In genomic region chr5:179409806-179410205, GRCh38 we compare ENCODE assay signal across 19 cellular contexts.
"Had no signal": no experiment of that assay in that cellular context is flagged by ENCODE, and none has a peak within 500 bp of the region (broad histone marks: within the 10 kb centered on the region; RNA-seq: fewer than 3 reads in every experiment).

No MANE protein-coding gene starts in this region.

- H3K4me3 ChIP-seq: heart right ventricle, left ventricle myocardium inferior, spleen, tibial artery had no signal

- H3K36me3 ChIP-seq: heart right ventricle, left ventricle myocardium inferior, spleen, tibial artery had no signal

- H3K9me3 ChIP-seq: heart right ventricle, left ventricle myocardium inferior, spleen, tibial artery had no signal

- H3K27me3 ChIP-seq: spleen had no signal

- H3K27ac ChIP-seq: epithelial cell of prostate, heart right ventricle, left ventricle myocardium inferior, spleen, tibial artery had no signal

- H3K4me1 ChIP-seq: left ventricle myocardium inferior, tibial artery had no signal

- DNase-seq: activated CD4-positive, alpha-beta T cell treated with anti-CD3 and anti-CD28 coated beads for 1 hour; activated naive CD4-positive, alpha-beta T cell treated with anti-CD3 and anti-CD28 coated beads for 36 hours; activated naive CD8-positive, alpha-beta T cell treated with anti-CD3 and anti-CD28 coated beads, Interleukin-2, amount 10 ng/mL, durations not matched to agents 7 days and 5 days; activated T-cell treated with anti-CD3 and anti-CD28 coated beads, Interleukin-2, amount 50 U/mL, for 48 hours; amniotic stem cell; cortex of kidney; heart right ventricle; kidney glomerular epithelial cell; left ventricle myocardium inferior; mammary epithelial cell; midbrain; nephron progenitor cell; nucleus accumbens; spleen; stimulated activated CD4-positive, alpha-beta T cell treated with anti-CD3 and anti-CD28 coated beads, Interleukin-4, amount 100 ng/mL, for 4 hours; stimulated activated naive CD8-positive, alpha-beta T cell treated with anti-CD3 and anti-CD28 coated beads, Interleukin-15, amount 100 ng/mL, for 72 hours; T-helper 9 cell; tibial artery had no signal

- ATAC-seq: heart right ventricle; stimulated activated naive CD8-positive, alpha-beta T cell treated with anti-CD3 and anti-CD28 coated beads, Interleukin-15, amount 100 ng/mL, for 72 hours had no signal
